ENCODE assay signal across 7 cellular contexts in genomic region chr2:168344706-168345105, GRCh38.
"Had no signal": no experiment of that assay in that cellular context is flagged by ENCODE, and none has a peak within 500 bp of the region (broad histone marks: within the 10 kb centered on the region; RNA-seq: fewer than 3 reads in every experiment).

No MANE protein-coding gene starts in this region.

- DNase-seq: GOT3, H9, HCEC 1CT, IMR-90 had no signal

- H3K9ac ChIP-seq: GM23248 had no signal

- ATAC-seq: K562 had no signal

- H3K4me3 Mint-ChIP-seq: H9 had no signal

- H3K27ac ChIP-seq: HL-60 had no signal

- H3K4me3 ChIP-seq: GM23248, K562 had no signal
